Comparison of ENCODE assay signal across 20 cellular contexts in genomic region chr14:75934998-75935628, GRCh38. TPM values are rescaled to one million over a fixed set of nuclear protein-coding genes. Genes with fewer than 3 reads are reported as not detected.
DNase-seq lines count a peak whose midpoint lies in the region; ATAC-seq lines count a peak whose summit lies in the region.
"Had no signal": no experiment of that assay in that cellular context is flagged by ENCODE, and none has a peak within 500 bp of the region (broad histone marks: within the 10 kb centered on the region; RNA-seq: fewer than 3 reads in every experiment).

No MANE protein-coding gene starts in this region.

- H3K27me3 ChIP-seq in HAP-1 (ENCODE audit: low read depth), result no peaks in the 10 kb centered on the region
- H3K27me3 ChIP-seq: upper lobe of left lung had no signal

- ATAC-seq in Right ventricle myocardium superior (ENCODE audit: poor library complexity) (peak; percentile 60), Right ventricle myocardium inferior (no peak)
- ATAC-seq in stimulated activated naive CD8-positive, alpha-beta T cell treated with anti-CD3 and anti-CD28 coated beads, Interleukin-15, Interleukin-2, amounts not matched to agents 100 U/mL and 50 U/mL, for 24 hours, result no peak
- ATAC-seq: activated naive CD4-positive, alpha-beta T cell treated with anti-CD3 and anti-CD28 coated beads, Interleukin-2, amount 50 U/mL, for 72 hours; activated T-cell treated with anti-CD3 and anti-CD28 coated beads, Interleukin-2, amount 50 U/mL, for 4 hours; left lobe of liver; stimulated activated naive B cell treated with anti-CD40 and anti-IgM and Interleukin-4, amounts not matched to agents 10 μg/mL and 1 μg/mL and 100 μg/mL, for 72 hours had no signal

- in situ Hi-C loops in HAP-1 (cut with MboI; ENCODE audit: low sequenced_read_pairs), result no loop called here

- no peak for DNase-seq in Right ventricle myocardium superior
- no peak for DNase-seq in Right ventricle myocardium inferior (ENCODE audit: missing footprints)
- peak; percentile 54 for DNase-seq in OCI-M2 (lab: John Stamatoyannopoulos, UW; ENCODE audit: unreplicated experiment)
- DNase-seq in inferior parietal cortex (ENCODE audit: extremely low spot score), result peak; percentile 74
- no peak for DNase-seq in stimulated activated naive CD8-positive, alpha-beta T cell treated with anti-CD3 and anti-CD28 coated beads, Interleukin-15, Interleukin-2, amounts not matched to agents 100 U/mL and 50 U/mL, for 24 hours
- DNase-seq in GOT3 (lab: John Stamatoyannopoulos, UW), result no peak
- DNase-seq in HAP-1 (ENCODE audit: low spot score in 2 of 2), result no peak
- DNase-seq: activated CD4-positive, alpha-beta T cell treated with anti-CD3 and anti-CD28 coated beads, Interleukin-2, amount 50 U/mL, for 48 hours; activated T-cell treated with anti-CD3 and anti-CD28 coated beads, Interleukin-2, amount 50 U/mL, for 4 hours; DND-41; Karpas-422; NK-92 treated with Interleukin-12 subunit alpha and Interleukin-12 subunit beta, amount 100 ng/mL, for 24 hours; posterior cingulate gyrus; RPMI8226; stimulated activated naive B cell treated with anti-CD40 and anti-IgM and Interleukin-4, amounts not matched to agents 10 μg/mL and 1 μg/mL and 100 μg/mL, for 72 hours; SW 1271; upper lobe of left lung had no signal

- H3K4me1 ChIP-seq in HAP-1, result no peaks in the 10 kb centered on the region
- H3K4me1 ChIP-seq: upper lobe of left lung had no signal

- H3K9me3 ChIP-seq in HAP-1, result no peaks in the 10 kb centered on the region
- H3K9me3 ChIP-seq: upper lobe of left lung had no signal

- H3K27ac ChIP-seq in temporal lobe (ENCODE audit: low read depth, low read length), result peak overlapping the region; percentile 94
- H3K27ac ChIP-seq: upper lobe of left lung had no signal

- intact Hi-C loops in Right ventricle myocardium superior (cut with DNase I) (no loop called here), Right ventricle myocardium inferior (cut with DNase I) (no loop called here)

- no peak overlapping the region for H3K4me3 ChIP-seq in HAP-1
- H3K4me3 ChIP-seq: upper lobe of left lung had no signal

- H3K36me3 ChIP-seq in HAP-1 (replicated peaks), result no peaks in the 10 kb centered on the region
- H3K36me3 ChIP-seq: upper lobe of left lung had no signal

RNA-seq across cellular contexts. Expression of gene TGFB3, which starts 46.7 kb away (rescaled TPM):
- total RNA-seq in Right ventricle myocardium superior, result 20.7 TPM
- total RNA-seq in Right ventricle myocardium inferior, result 29.5 TPM
- total RNA-seq in temporal lobe, result 21.4 TPM

RNA-seq across cellular contexts. Expression of gene IFT43, which starts 50.5 kb away (rescaled TPM):
- total RNA-seq in Right ventricle myocardium superior (25.1 TPM), Right ventricle myocardium inferior (30.4 TPM), temporal lobe (18.4 TPM)

Comparison
In these comparisons a context has a peak if more than half of its experiments do, and no peak if none do; other contexts are left out.
1. DNase-seq: peak in OCI-M2 (single experiment) and inferior parietal cortex (single experiment); none in Right ventricle myocardium superior (single experiment), Right ventricle myocardium inferior (single experiment), stimulated activated naive CD8-positive, alpha-beta T cell treated with anti-CD3 and anti-CD28 coated beads, Interleukin-15, Interleukin-2, amounts not matched to agents 100 U/mL and 50 U/mL, for 24 hours (single experiment), GOT3 (single experiment) and HAP-1 (0 of 2).